8 cellular contexts compared by ENCODE assay signal in the genomic region with DNA sequence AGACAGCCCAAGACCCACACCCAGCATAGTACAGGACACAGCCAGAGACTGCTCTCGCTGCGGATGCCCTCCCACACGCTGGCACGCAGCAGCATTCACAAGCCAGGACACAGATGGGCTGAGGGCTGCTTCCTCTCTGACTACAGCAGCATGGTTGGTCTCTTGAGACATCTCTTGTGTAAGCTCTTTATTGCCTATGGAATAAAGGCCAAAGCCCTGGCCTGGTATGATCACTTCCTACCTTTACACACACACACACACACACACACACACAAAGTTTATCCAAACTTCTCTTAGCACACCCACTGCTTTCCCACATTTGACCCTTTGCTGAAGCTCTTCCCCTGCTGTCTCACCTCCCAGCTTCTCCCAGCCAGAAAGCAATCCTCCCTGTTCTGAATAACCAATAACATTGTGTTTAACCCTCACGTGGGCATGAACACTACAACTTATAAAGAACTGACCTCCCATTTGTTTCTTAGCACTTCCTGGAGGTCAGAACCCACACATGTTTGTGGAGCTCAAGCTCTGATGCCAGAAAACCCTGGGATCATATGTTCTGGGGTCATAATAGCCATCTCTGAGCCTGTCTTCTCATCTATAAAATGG. TPM values are rescaled to one million over a fixed set of nuclear protein-coding genes. Genes with fewer than 3 reads are reported as not detected.
DNase-seq lines count a peak whose midpoint lies in the region; ATAC-seq and TF ChIP-seq lines count a peak whose summit lies in the region.

No MANE protein-coding gene starts in this region.

- peak in 1 of 4 donors; percentile 12 for TF ChIP-seq POLR2A in upper lobe of left lung (IDR thresholded peaks at IDR 0.05)

- H2AFZ ChIP-seq in OCI-LY7 (ENCODE audit: low read length) = peak overlapping the region; percentile 87

- DNase-seq in stimulated activated CD4-positive, alpha-beta T cell treated with anti-CD3 and anti-CD28 coated beads, Interleukin-1b, Interleukin-23, amount 100 ng/mL, for 48 hours = peak; percentile 13
- DNase-seq in stimulated activated CD4-positive, alpha-beta T cell treated with anti-CD3 and anti-CD28 coated beads, Interleukin-4, amount 100 ng/mL, for 4 hours = no peak
- DNase-seq in OCI-LY7 (ENCODE audit: low spot score) = peak; percentile 44
- peak; percentile 61 for DNase-seq in colonic mucosa
- DNase-seq in midbrain (lab: John Stamatoyannopoulos, UW) = peak; percentile 7
- DNase-seq in upper lobe of left lung = peak; percentile 73 to 77
- DNase-seq in NCI-H774 (lab: John Stamatoyannopoulos, UW) = no peak

- peak overlapping the region; percentile 20 to 72 for H3K9ac ChIP-seq in colonic mucosa (ENCODE audit: low read depth in 2 of 2, low read length in 2 of 2)

- POLR2A ChIA-PET in OCI-LY7 (lab: Charles Lee) = interaction anchor here (0.6 to 2.1 kb wide), 5 partner anchors 8 to 1226 kb away, joined by 3 to 5 read pairs (median 3); no protein-coding TSS in a partner anchor

- H3K4me3 ChIP-seq in OCI-LY7 (ENCODE audit: low read depth, low read length, poor library complexity, severe bottlenecking) (no peak overlapping the region), colonic mucosa (no peak overlapping the region), upper lobe of left lung (peak overlapping the region in 3 of 4 donors; percentile 91 to 92 (median 92))

- no peak for TF ChIP-seq CTCF in OCI-LY7 (conservative IDR thresholded peaks at IDR 0.05; ENCODE audit: low read length)
- no peak for TF ChIP-seq CTCF in colonic mucosa (IDR thresholded peaks at IDR 0.05)
- no peak for TF ChIP-seq CTCF in upper lobe of left lung (IDR thresholded peaks at IDR 0.05)

- H3K9me2 ChIP-seq in OCI-LY7 (ENCODE audit: insufficient read depth, low read length) = no peaks in the 10 kb centered on the region

- no TSS peak for BruUV-seq in OCI-LY7 (replicated peaks; lab: Mats Ljungman, UMichigan)

- peaks cover 29% of the 10 kb centered on the region for H3K79me2 ChIP-seq in OCI-LY7 (ENCODE audit: insufficient read depth, low read depth, low read length)

- H3K36me3 ChIP-seq in OCI-LY7 (ENCODE audit: insufficient read depth, low read length) = no peaks in the 10 kb centered on the region
- H3K36me3 ChIP-seq in colonic mucosa = no peaks in the 10 kb centered on the region
- no peaks in the 10 kb centered on the region for H3K36me3 ChIP-seq in upper lobe of left lung

- CTCF ChIA-PET in OCI-LY7 (lab: Charles Lee; ENCODE audit: unreplicated experiment) = no interaction called here

- peaks cover 46% of the 10 kb centered on the region for H3K4me1 ChIP-seq in OCI-LY7 (ENCODE audit: insufficient read depth, low read length, poor library complexity, severe bottlenecking)
- H3K4me1 ChIP-seq in colonic mucosa = no peaks in the 10 kb centered on the region
- H3K4me1 ChIP-seq in upper lobe of left lung = peaks cover 8 to 32% (median 26%) of the 10 kb centered on the region in 4 donors

- H4K20me1 ChIP-seq in OCI-LY7 (ENCODE audit: insufficient read depth, low read length) = peaks cover 13% of the 10 kb centered on the region

- H3K9me3 ChIP-seq in OCI-LY7 (ENCODE audit: low read length) (no peaks in the 10 kb centered on the region), colonic mucosa (no peaks in the 10 kb centered on the region), upper lobe of left lung (no peaks in the 10 kb centered on the region)

- H3K27ac ChIP-seq in OCI-LY7 (ENCODE audit: low read depth, low read length, poor library complexity, severe bottlenecking) (peak overlapping the region; percentile 43), colonic mucosa (peak overlapping the region; percentile 97), upper lobe of left lung (peak overlapping the region; percentile 90 to 96 (median 94))

- no peak for TF ChIP-seq EP300 in upper lobe of left lung (IDR thresholded peaks at IDR 0.05)

- H3K4me2 ChIP-seq in OCI-LY7 (ENCODE audit: low read length) = peak overlapping the region; percentile 37

- intact Hi-C loops in OCI-LY7 (cut with micrococcal nuclease; ENCODE audit: unreplicated experiment) (no loop called here), colonic mucosa (cut with DNase I) (no loop called here)

- H3K27me3 ChIP-seq in colonic mucosa (no peaks in the 10 kb centered on the region), upper lobe of left lung (no peaks in the 10 kb centered on the region)

- ATAC-seq in upper lobe of left lung (ENCODE audit: low FRiP score in 2 of 2) = peak; percentile 82 to 88
- ATAC-seq in GM18520 (IDR thresholded peaks at IDR 0.05; ENCODE audit: unreplicated experiment) = no peak

- 23 to 45% methylated on average over 5 of the region's 5 CpGs for whole genome bisulfite sequencing in upper lobe of left lung, 2 donors

RNA-seq across cellular contexts. Expression of a gene that starts 1.2 kb away (rescaled TPM):
- 7.6 and 8.5 TPM in 2 replicates for total RNA-seq in OCI-LY7 (2014; rRNA removed; shearing (Covaris generic))
- 10.3 and 13.6 TPM in 2 replicates for total RNA-seq in OCI-LY7 (2022)
- total RNA-seq in colonic mucosa = 10 to 100 TPM; 42.4 to 50.4 TPM
- total RNA-seq in upper lobe of left lung = 10 to 100 TPM; 12.6 to 33.0 (median 21.2) TPM

RNA-seq across cellular contexts. Expression of a gene that starts 47.5 kb away (rescaled TPM):
- total RNA-seq in OCI-LY7 (2014; rRNA removed; shearing (Covaris generic)) = not detected in 2 replicates
- total RNA-seq in OCI-LY7 (2022) (not detected in 2 replicates), colonic mucosa (under 1 TPM; 0.27 to 0.42 TPM), upper lobe of left lung (under 1 TPM in 3 of 6 donors, not detected in 3; 0.20 to 0.51 (median 0.46) TPM)

Comparison
In these comparisons a context has a peak if more than half of its experiments do, and no peak if none do; other contexts are left out.
1. DNase-seq: peak in stimulated activated CD4-positive, alpha-beta T cell treated with anti-CD3 and anti-CD28 coated beads, Interleukin-1b, Interleukin-23, amount 100 ng/mL, for 48 hours (single experiment), OCI-LY7 (single experiment), colonic mucosa (single experiment), midbrain (single experiment) and upper lobe of left lung (2 of 2); none in stimulated activated CD4-positive, alpha-beta T cell treated with anti-CD3 and anti-CD28 coated beads, Interleukin-4, amount 100 ng/mL, for 4 hours (0 of 2) and NCI-H774 (single experiment).
2. H3K27ac ChIP-seq: peak in every context shown above with its lines; median percentile 97 in colonic mucosa; 94 in upper lobe of left lung; 43 in OCI-LY7.
3. H3K4me3 ChIP-seq: peak in upper lobe of left lung (3 of 4); none in OCI-LY7 (single experiment) and colonic mucosa (single experiment).